In genomic region chr3:46948830-46949671, GRCh38 we compare ENCODE assay signal across 8 cellular contexts. TPM values are rescaled to one million over a fixed set of nuclear protein-coding genes. Genes with fewer than 3 reads are reported as not detected.
DNase-seq lines count a peak whose midpoint lies in the region; ATAC-seq and TF ChIP-seq lines count a peak whose summit lies in the region.

No MANE protein-coding gene starts in this region.

- CTCF ChIA-PET in GM10248 (lab: Yijun Ruan, JAX): interaction anchor here (1.4 kb wide), 1 partner anchor 26 kb away, joined by 3 read pairs; no protein-coding TSS in a partner anchor

- ATAC-seq in GM18867 (IDR thresholded peaks at IDR 0.05; ENCODE audit: unreplicated experiment) (peak; percentile 55), HG03378 (IDR thresholded peaks at IDR 0.05; ENCODE audit: unreplicated experiment) (peak; percentile 36), HG02678 (IDR thresholded peaks at IDR 0.05; ENCODE audit: unreplicated experiment) (no peak), HG02763 (IDR thresholded peaks at IDR 0.05; ENCODE audit: unreplicated experiment) (no peak)
- no peak for ATAC-seq in activated naive CD8-positive, alpha-beta T cell treated with anti-CD3 and anti-CD28 coated beads, Interleukin-2, amount 10 ng/mL, durations not matched to agents 7 days and 5 days (ENCODE audit: low read depth)

- DNase-seq in activated naive CD8-positive, alpha-beta T cell treated with anti-CD3 and anti-CD28 coated beads, Interleukin-2, amount 10 ng/mL, durations not matched to agents 7 days and 5 days: no peak
- no peak for DNase-seq in mesothelial cell of epicardium (ENCODE audit: low spot score in 2 of 2, unreplicated experiment in 2 of 2)
- DNase-seq in activated gamma-delta T cell (lab: John Stamatoyannopoulos, UW): no peak
- DNase-seq in GM10248 (ENCODE audit: extremely low spot score): no peak

- H3K27ac Mint-ChIP-seq in activated naive CD8-positive, alpha-beta T cell treated with anti-CD3 and anti-CD28 coated beads, Interleukin-2, amount 10 ng/mL, durations not matched to agents 7 days and 5 days: peak overlapping the region; percentile 69
- H3K27ac Mint-ChIP-seq in mesothelial cell of epicardium: peak overlapping the region; percentile 73

- H3K36me3 Mint-ChIP-seq in activated naive CD8-positive, alpha-beta T cell treated with anti-CD3 and anti-CD28 coated beads, Interleukin-2, amount 10 ng/mL, durations not matched to agents 7 days and 5 days: peaks cover 15% of the 10 kb centered on the region
- peaks cover 11% of the 10 kb centered on the region for H3K36me3 Mint-ChIP-seq in mesothelial cell of epicardium

- H3K4me3 Mint-ChIP-seq in activated naive CD8-positive, alpha-beta T cell treated with anti-CD3 and anti-CD28 coated beads, Interleukin-2, amount 10 ng/mL, durations not matched to agents 7 days and 5 days: peak overlapping the region; percentile 47
- peak overlapping the region; percentile 1 for H3K4me3 Mint-ChIP-seq in mesothelial cell of epicardium

- TF ChIP-seq CTCF in mesothelial cell of epicardium (IDR thresholded peaks at IDR 0.05; ENCODE audit: unreplicated experiment) (no peak), GM10248 (IDR thresholded peaks at IDR 0.05; ENCODE audit: control extremely low read depth, extremely low read depth, low read depth, missing control alignments) (no peak)

- no peaks in the 10 kb centered on the region for H3K27me3 Mint-ChIP-seq in activated naive CD8-positive, alpha-beta T cell treated with anti-CD3 and anti-CD28 coated beads, Interleukin-2, amount 10 ng/mL, durations not matched to agents 7 days and 5 days
- no peaks in the 10 kb centered on the region for H3K27me3 Mint-ChIP-seq in mesothelial cell of epicardium (ENCODE audit: low read depth)

- peaks cover 72% of the 10 kb centered on the region for H3K4me1 Mint-ChIP-seq in activated naive CD8-positive, alpha-beta T cell treated with anti-CD3 and anti-CD28 coated beads, Interleukin-2, amount 10 ng/mL, durations not matched to agents 7 days and 5 days
- H3K4me1 Mint-ChIP-seq in mesothelial cell of epicardium: peaks cover 43% of the 10 kb centered on the region

- POLR2A ChIA-PET in activated naive CD8-positive, alpha-beta T cell treated with anti-CD3 and anti-CD28 coated beads, Interleukin-2, amount 10 ng/mL, durations not matched to agents 7 days and 5 days (lab: Charles Lee): interaction anchor here (2.4 kb wide), 1 partner anchor 10 kb away, joined by 7 read pairs; no protein-coding TSS in a partner anchor
- POLR2A ChIA-PET in GM10248 (lab: Yijun Ruan, JAX): no interaction called here

- H3K9me3 Mint-ChIP-seq in activated naive CD8-positive, alpha-beta T cell treated with anti-CD3 and anti-CD28 coated beads, Interleukin-2, amount 10 ng/mL, durations not matched to agents 7 days and 5 days: no peaks in the 10 kb centered on the region
- H3K9me3 Mint-ChIP-seq in mesothelial cell of epicardium: no peaks in the 10 kb centered on the region

RNA-seq across cellular contexts. Expression of gene CCDC12, which starts 27.5 kb away (rescaled TPM):
- total RNA-seq in activated naive CD8-positive, alpha-beta T cell treated with anti-CD3 and anti-CD28 coated beads, Interleukin-2, amount 10 ng/mL, durations not matched to agents 7 days and 5 days: 10 to 100 TPM; 58.6 to 60.0 TPM
- 49.7 to 52.4 TPM (median 50.5 TPM) in 3 replicates for total RNA-seq in mesothelial cell of epicardium

RNA-seq across cellular contexts. Expression of gene NBEAL2, which starts 30.4 kb away (rescaled TPM):
- total RNA-seq in activated naive CD8-positive, alpha-beta T cell treated with anti-CD3 and anti-CD28 coated beads, Interleukin-2, amount 10 ng/mL, durations not matched to agents 7 days and 5 days: 100 to 1,000 TPM; 165 to 178 TPM
- 83.5 to 86.9 TPM (median 84.2 TPM) in 3 replicates for total RNA-seq in mesothelial cell of epicardium

Comparison
In these comparisons a context has a peak if more than half of its experiments do, and no peak if none do; other contexts are left out.
1. ATAC-seq: peak in GM18867 (single experiment) and HG03378 (single experiment); none in activated naive CD8-positive, alpha-beta T cell treated with anti-CD3 and anti-CD28 coated beads, Interleukin-2, amount 10 ng/mL, durations not matched to agents 7 days and 5 days (single experiment), HG02678 (single experiment) and HG02763 (single experiment).